Comparison of ENCODE assay signal across 8 cellular contexts in genomic region chr19:47848871-47849473, GRCh38. TPM values are rescaled to one million over a fixed set of nuclear protein-coding genes. Genes with fewer than 3 reads are reported as not detected.
A peak's percentile ranks its signal among the peaks of the same experiment; 100 is the strongest.
DNase-seq lines count a peak whose midpoint lies in the region; ATAC-seq lines count a peak whose summit lies in the region.

No MANE protein-coding gene starts in this region.

- in situ Hi-C loops in HAP-1 (cut with MboI; ENCODE audit: low sequenced_read_pairs) = no loop called here

- no peaks in the 10 kb centered on the region for H3K9me3 Mint-ChIP-seq in effector memory CD8-positive, alpha-beta T cell

- H3K27ac Mint-ChIP-seq in T-helper 17 cell = peak overlapping the region; percentile 87
- no peak overlapping the region for H3K27ac Mint-ChIP-seq in effector memory CD8-positive, alpha-beta T cell

- H3K27me3 Mint-ChIP-seq in T-helper 17 cell = peaks cover 58% of the 10 kb centered on the region
- peaks cover 74 to 77% of the 10 kb centered on the region in 2 donors for H3K27me3 Mint-ChIP-seq in effector memory CD8-positive, alpha-beta T cell

- peaks cover 5% of the 10 kb centered on the region for H3K36me3 Mint-ChIP-seq in T-helper 17 cell (ENCODE audit: low read depth)
- peaks cover 8% of the 10 kb centered on the region for H3K36me3 Mint-ChIP-seq in effector memory CD8-positive, alpha-beta T cell (ENCODE audit: insufficient read depth)

- H3K4me3 Mint-ChIP-seq in T-helper 17 cell = peak overlapping the region; percentile 80
- peak overlapping the region; percentile 28 to 39 for H3K4me3 Mint-ChIP-seq in effector memory CD8-positive, alpha-beta T cell

- H3K4me3 ChIP-seq in HAP-1 = peak overlapping the region; percentile 21

- no peaks in the 10 kb centered on the region for H3K36me3 ChIP-seq in HAP-1 (replicated peaks)

- ATAC-seq in T-helper 17 cell (no peak), GM21723 (IDR thresholded peaks at IDR 0.05; ENCODE audit: unreplicated experiment) (no peak), HG02884 (IDR thresholded peaks at IDR 0.05; ENCODE audit: unreplicated experiment) (no peak)
- no peak for ATAC-seq in effector memory CD8-positive, alpha-beta T cell (replicated peaks)

- peaks cover 16% of the 10 kb centered on the region for H3K4me1 ChIP-seq in HAP-1

- DNase-seq in HAP-1 (ENCODE audit: low spot score in 2 of 2) (peak; percentile 80 to 88), T-helper 17 cell (no peak), GOT3 (lab: John Stamatoyannopoulos, UW) (no peak), NCI-H187 (lab: John Stamatoyannopoulos, UW) (no peak)
- no peak for DNase-seq in effector memory CD8-positive, alpha-beta T cell
- DNase-seq in stimulated activated CD4-positive, alpha-beta T cell treated with anti-CD3 and anti-CD28 coated beads, Interleukin-2, amount 100 ng/mL, for 24 hours = peak; percentile 42 to 63

- no peaks in the 10 kb centered on the region for H3K9me3 ChIP-seq in HAP-1
- no peaks in the 10 kb centered on the region for H3K9me3 ChIP-seq in T-helper 17 cell (ENCODE audit: control insufficient read depth, low read length, poor library complexity, severe bottlenecking)

- H3K4me1 Mint-ChIP-seq in T-helper 17 cell = peaks cover 12% of the 10 kb centered on the region
- H3K4me1 Mint-ChIP-seq in effector memory CD8-positive, alpha-beta T cell (ENCODE audit: low read depth in 2 of 2) = peaks cover 1 to 7% of the 10 kb centered on the region in 2 donors

- no peaks in the 10 kb centered on the region for H3K27me3 ChIP-seq in HAP-1 (ENCODE audit: low read depth)

RNA-seq across cellular contexts. Expression of gene TPRX2, which starts 10.1 kb away (rescaled TPM):
- total RNA-seq in T-helper 17 cell = not detected

RNA-seq across cellular contexts. Expression of gene CRX, which starts 27.2 kb away (rescaled TPM):
- not detected for total RNA-seq in T-helper 17 cell

RNA-seq across cellular contexts. Expression of gene SULT2A1, which starts 37.1 kb away (rescaled TPM):
- not detected for total RNA-seq in T-helper 17 cell

RNA-seq across cellular contexts. Expression of gene TPRX1, which starts 44.6 kb away (rescaled TPM):
- total RNA-seq in T-helper 17 cell = not detected

Comparison
In these comparisons a context has a peak if more than half of its experiments do, and no peak if none do; other contexts are left out.
1. DNase-seq: peak in HAP-1 (2 of 2) and stimulated activated CD4-positive, alpha-beta T cell treated with anti-CD3 and anti-CD28 coated beads, Interleukin-2, amount 100 ng/mL, for 24 hours (2 of 2); none in T-helper 17 cell (0 of 3), effector memory CD8-positive, alpha-beta T cell (0 of 3), GOT3 (single experiment) and NCI-H187 (0 of 2).